ENCODE assay signal across 1 cellular context in genomic region chr12:57620936-57621496, GRCh38.
TF ChIP-seq lines count a peak whose summit lies in the region.

No MANE protein-coding gene starts in this region.

TF ChIP-seq in GM12878, 131 proteins besides CTCF, POLR2A, EP300 and RAD21:
- TF ChIP-seq BHLHE40 (IDR thresholded peaks at IDR 0.05; ENCODE audit: borderline replicate concordance in 1 of 2, low read depth in 2 of 2, low read length in 1 of 2) = peak; percentile 47 to 72; a peak in 3 of 4 replicates
- no peak for TF ChIP-seq SIX5 (IDR thresholded peaks at IDR 0.05; ENCODE audit: low read depth, low read length, severe bottlenecking)
